In the genomic region with DNA sequence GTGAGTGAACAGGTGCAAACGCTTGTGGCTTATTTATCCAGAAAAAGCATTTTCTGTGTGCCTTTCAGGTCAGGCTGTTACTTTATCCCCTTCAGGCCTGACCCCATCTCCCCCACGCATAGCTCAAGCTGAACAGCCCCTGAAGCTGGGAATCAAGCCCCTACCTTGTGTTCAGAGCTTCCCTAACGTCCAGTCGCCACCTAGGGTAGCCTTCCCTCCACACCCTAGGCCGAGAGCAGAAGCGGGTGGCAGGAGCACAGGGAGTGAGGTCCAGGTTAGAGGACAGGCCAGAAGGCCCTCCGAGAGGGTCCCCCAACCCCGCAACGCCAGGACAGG, we compare ENCODE assay signal across 6 cellular contexts. TPM values are rescaled to one million over a fixed set of nuclear protein-coding genes. Genes with fewer than 3 reads are reported as not detected.
DNase-seq lines count a peak whose midpoint lies in the region; ATAC-seq and TF ChIP-seq lines count a peak whose summit lies in the region.

No MANE protein-coding gene starts in this region.

- TF ChIP-seq POLR2A in erythroblast (IDR thresholded peaks at IDR 0.05; ENCODE audit: low read length), result no peak

- H3K27ac Mint-ChIP-seq in stimulated activated naive CD8-positive, alpha-beta T cell treated with anti-CD3 and anti-CD28 coated beads, Interleukin-15, Interleukin-2, amounts not matched to agents 100 ng/mL and 50 ng/mL, for 24 hours, result no peak overlapping the region
- H3K27ac Mint-ChIP-seq in immature natural killer cell, result no peak overlapping the region

- H3K4me3 Mint-ChIP-seq in stimulated activated naive CD8-positive, alpha-beta T cell treated with anti-CD3 and anti-CD28 coated beads, Interleukin-15, Interleukin-2, amounts not matched to agents 100 ng/mL and 50 ng/mL, for 24 hours, result peak overlapping the region; percentile 47
- peak overlapping the region; percentile 60 to 79 (median 68) for H3K4me3 Mint-ChIP-seq in immature natural killer cell

- no peak for ATAC-seq in stimulated activated naive CD8-positive, alpha-beta T cell treated with anti-CD3 and anti-CD28 coated beads, Interleukin-15, Interleukin-2, amounts not matched to agents 100 U/mL and 50 U/mL, for 24 hours
- ATAC-seq in GM19328 (IDR thresholded peaks at IDR 0.05; ENCODE audit: unreplicated experiment), result no peak

- peaks cover 4% of the 10 kb centered on the region for H3K27me3 Mint-ChIP-seq in stimulated activated naive CD8-positive, alpha-beta T cell treated with anti-CD3 and anti-CD28 coated beads, Interleukin-15, Interleukin-2, amounts not matched to agents 100 ng/mL and 50 ng/mL, for 24 hours
- H3K27me3 Mint-ChIP-seq in immature natural killer cell (ENCODE audit: low read depth in 3 of 3), result peaks cover 2 to 12% (median 3%) of the 10 kb centered on the region in 3 donors

- peaks cover 29% of the 10 kb centered on the region for H3K4me1 Mint-ChIP-seq in stimulated activated naive CD8-positive, alpha-beta T cell treated with anti-CD3 and anti-CD28 coated beads, Interleukin-15, Interleukin-2, amounts not matched to agents 100 ng/mL and 50 ng/mL, for 24 hours (ENCODE audit: low read depth)
- H3K4me1 Mint-ChIP-seq in immature natural killer cell, result peaks cover 15 to 21% of the 10 kb centered on the region in 2 donors

- H3K36me3 Mint-ChIP-seq in stimulated activated naive CD8-positive, alpha-beta T cell treated with anti-CD3 and anti-CD28 coated beads, Interleukin-15, Interleukin-2, amounts not matched to agents 100 ng/mL and 50 ng/mL, for 24 hours (ENCODE audit: low read depth), result no peaks in the 10 kb centered on the region
- peaks cover 0 to 9% (median 6%) of the 10 kb centered on the region in 3 donors for H3K36me3 Mint-ChIP-seq in immature natural killer cell

- no peaks in the 10 kb centered on the region for H3K9me3 Mint-ChIP-seq in stimulated activated naive CD8-positive, alpha-beta T cell treated with anti-CD3 and anti-CD28 coated beads, Interleukin-15, Interleukin-2, amounts not matched to agents 100 ng/mL and 50 ng/mL, for 24 hours
- no peaks in the 10 kb centered on the region for H3K9me3 Mint-ChIP-seq in immature natural killer cell

- DNase-seq in stimulated activated naive CD8-positive, alpha-beta T cell treated with anti-CD3 and anti-CD28 coated beads, Interleukin-15, Interleukin-2, amounts not matched to agents 100 U/mL and 50 U/mL, for 24 hours, result no peak
- DNase-seq in immature natural killer cell, result no peak
- no peak for DNase-seq in erythroblast (lab: John Stamatoyannopoulos, UW)
- DNase-seq in GM19238 (ENCODE audit: insufficient read length, low spot score), result no peak

RNA-seq across cellular contexts. Expression of a gene that starts 0.5 kb away (rescaled TPM):
- polyA plus RNA-seq in immature natural killer cell, result under 1 TPM in 1 of 3 donors, not detected in 2; 0.35 TPM

RNA-seq across cellular contexts. Expression of a gene that starts 18.5 kb away (rescaled TPM):
- polyA plus RNA-seq in immature natural killer cell, result 100 to 1,000 TPM; 117 to 163 (median 129) TPM

RNA-seq across cellular contexts. Expression of a gene that starts 18.5 kb away (rescaled TPM):
- 1 to 10 TPM in 1 of 3 donors, under 1 TPM in 1, not detected in 1; 0.76 to 5.7 TPM for polyA plus RNA-seq in immature natural killer cell

RNA-seq across cellular contexts. Expression of a gene that starts 30.8 kb away (rescaled TPM):
- polyA plus RNA-seq in immature natural killer cell, result 10 to 100 TPM in 1 of 3 donors, 1 to 10 TPM in 2; 5.8 to 13.1 (median 7.1) TPM

RNA-seq across cellular contexts. Expression of a gene that starts 56.0 kb away (rescaled TPM):
- 10 to 100 TPM in 1 of 3 donors, 1 to 10 TPM in 2; 6.1 to 21.3 (median 8.9) TPM for polyA plus RNA-seq in immature natural killer cell
